In genomic region chr2:167509585-167509984, GRCh38 we compare ENCODE assay signal across 10 cellular contexts.
DNase-seq lines count a peak whose midpoint lies in the region; ATAC-seq and TF ChIP-seq lines count a peak whose summit lies in the region.
"Had no signal": no experiment of that assay in that cellular context is flagged by ENCODE, and none has a peak within 500 bp of the region (broad histone marks: within the 10 kb centered on the region; RNA-seq: fewer than 3 reads in every experiment).

No MANE protein-coding gene starts in this region.

- TF ChIP-seq POLR2A in Peyer's patch (IDR thresholded peaks at IDR 0.05) = no peak

- peaks cover 3% of the 10 kb centered on the region for H3K4me1 ChIP-seq in HAP-1
- no peaks in the 10 kb centered on the region for H3K4me1 ChIP-seq in NT2/D1 (ENCODE audit: insufficient read depth, insufficient read length)
- H3K4me1 ChIP-seq in Peyer's patch = no peaks in the 10 kb centered on the region

- in situ Hi-C loops in HAP-1 (cut with MboI; ENCODE audit: low sequenced_read_pairs) = no loop called here

- no peaks in the 10 kb centered on the region for H3K9me3 ChIP-seq in HAP-1
- peaks cover 9% of the 10 kb centered on the region; the same call in 1 of the 2 replicates for H3K9me3 ChIP-seq in NT2/D1 (ENCODE audit: insufficient read depth, low read length)
- H3K9me3 ChIP-seq in Peyer's patch = no peaks in the 10 kb centered on the region

- no peak for ATAC-seq in HG03025 (IDR thresholded peaks at IDR 0.05; ENCODE audit: low FRiP score, unreplicated experiment)
- ATAC-seq in GM21786 (IDR thresholded peaks at IDR 0.05; ENCODE audit: unreplicated experiment) = no peak
- ATAC-seq: stimulated activated effector memory CD8-positive, alpha-beta T cell treated with anti-CD3 and anti-CD28 coated beads, Interleukin-12 subunit alpha, Interleukin-12 subunit beta, amount 100 ng/mL, for 72 hours had no signal

- no peak overlapping the region for H3K9ac ChIP-seq in NT2/D1 (ENCODE audit: insufficient read length, low read depth)

- no peaks in the 10 kb centered on the region for H3K36me3 ChIP-seq in HAP-1 (replicated peaks)
- no peaks in the 10 kb centered on the region for H3K36me3 ChIP-seq in NT2/D1 (ENCODE audit: insufficient read depth, insufficient read length, low read length)
- no peaks in the 10 kb centered on the region for H3K36me3 ChIP-seq in Peyer's patch

- no peak overlapping the region for H3K27ac ChIP-seq in Peyer's patch

- TF ChIP-seq CTCF in fibroblast of mammary gland (conservative IDR thresholded peaks at IDR 0.05; ENCODE audit: control insufficient read depth, insufficient read depth, low read depth, low read length) = no peak
- TF ChIP-seq CTCF in Peyer's patch (IDR thresholded peaks at IDR 0.05) = no peak

- H3K4me3 ChIP-seq in HAP-1 (no peak overlapping the region), NT2/D1 (ENCODE audit: insufficient read length, low read depth) (no peak overlapping the region), fibroblast of mammary gland (ENCODE audit: control insufficient read depth, low read depth, low read length) (no peak overlapping the region), Peyer's patch (no peak overlapping the region)

- DNase-seq in HAP-1 (ENCODE audit: low spot score in 2 of 2) (peak; percentile 25 to 83), NT2/D1 (ENCODE audit: low read depth, low spot score) (peak; percentile 70), fibroblast of mammary gland (ENCODE audit: low read depth) (peak; percentile 93), renal cortical epithelial cell (ENCODE audit: low read depth) (peak; percentile 98), HT-29 (ENCODE audit: low spot score) (no peak), Peyer's patch (no peak)
- DNase-seq: occipital lobe had no signal

- H3K27me3 ChIP-seq in HAP-1 (ENCODE audit: low read depth) = no peaks in the 10 kb centered on the region
- no peaks in the 10 kb centered on the region for H3K27me3 ChIP-seq in NT2/D1 (ENCODE audit: insufficient read depth, insufficient read length)
- no peaks in the 10 kb centered on the region for H3K27me3 ChIP-seq in Peyer's patch

Comparison
In these comparisons a context has a peak if more than half of its experiments do, and no peak if none do; other contexts are left out.
1. DNase-seq: peak in HAP-1 (2 of 2), NT2/D1 (single experiment), fibroblast of mammary gland (single experiment) and renal cortical epithelial cell (single experiment); none in HT-29 (single experiment) and Peyer's patch (0 of 3).